1 cellular context compared by ENCODE assay signal in genomic region chr14:64026600-64026999, GRCh38.
TF ChIP-seq lines count a peak whose summit lies in the region.

No MANE protein-coding gene starts in this region.

TF ChIP-seq in GM12878, 131 proteins besides CTCF, POLR2A, EP300 and RAD21 (continued from another document):
- TF ChIP-seq ZBTB11 (CRISPR knock-in tag; IDR thresholded peaks at IDR 0.05): no peak
- TF ChIP-seq ATF3 (IDR thresholded peaks at IDR 0.05; ENCODE audit: borderline replicate concordance, extremely low read depth, low read depth, low read length): no peak
- no peak for TF ChIP-seq SUZ12 (IDR thresholded peaks at IDR 0.05; ENCODE audit: unreplicated experiment)
- no peak for TF ChIP-seq SMAD5 (IDR thresholded peaks at IDR 0.05; ENCODE audit: low read depth)
- no peak for TF ChIP-seq MYC (IDR thresholded peaks at IDR 0.05; ENCODE audit: insufficient read depth, insufficient read length, insufficient replicate concordance, low read length, severe bottlenecking)
- no peak for TF ChIP-seq TBL1XR1 (IDR thresholded peaks at IDR 0.05; ENCODE audit: low read depth, low read length)
- no peak for TF ChIP-seq SUPT20H (IDR thresholded peaks at IDR 0.05; ENCODE audit: borderline replicate concordance, control insufficient read depth, low read depth, low read length)
- no peak for TF ChIP-seq KLF5 (IDR thresholded peaks at IDR 0.05; ENCODE audit: partially characterized antibody)
